ENCODE assay signal across 8 cellular contexts in genomic region chr12:110100315-110100970, GRCh38. TPM values are rescaled to one million over a fixed set of nuclear protein-coding genes. Genes with fewer than 3 reads are reported as not detected.
DNase-seq lines count a peak whose midpoint lies in the region; ATAC-seq and TF ChIP-seq lines count a peak whose summit lies in the region.

No MANE protein-coding gene starts in this region.

- TF ChIP-seq POLR2A in body of pancreas (IDR thresholded peaks at IDR 0.05), result no peak

- intact Hi-C loops in body of pancreas (cut with DNase I), result loop anchor here (2.0 kb wide), 1 partner anchor 330 kb away; no protein-coding TSS in a partner anchor

- no peaks in the 10 kb centered on the region for H3K27me3 ChIP-seq in body of pancreas

- DNase-seq in A172 (ENCODE audit: low spot score) (peak; percentile 46), NCI-H187 treated with DMSO at 0.1 percent for 48 hours (lab: John Stamatoyannopoulos, UW) (peak; percentile 36), T1000 (lab: John Stamatoyannopoulos, UW) (peak; percentile 50), body of pancreas (peak; percentile 67 to 77 (median 70)), iPS-NIHi7 (ENCODE audit: extremely low spot score) (peak; percentile 77)
- DNase-seq in stimulated activated CD4-positive, alpha-beta T cell treated with anti-CD3 and anti-CD28 coated beads, Interleukin-12 subunit alpha, Interleukin-12 subunit beta, amount 100 ng/mL, for 48 hours (ENCODE audit: low read depth in 2 of 3, low spot score in 1 of 3), result peak; percentile 32 to 67 (median 39)

- H3K9me3 ChIP-seq in body of pancreas, result no peaks in the 10 kb centered on the region

- ATAC-seq in GM18502 (IDR thresholded peaks at IDR 0.05; ENCODE audit: poor library complexity, unreplicated experiment) (peak; percentile 89), HG02885 (IDR thresholded peaks at IDR 0.05; ENCODE audit: poor library complexity, unreplicated experiment) (peak; percentile 86), body of pancreas (peak; percentile 74)

- no peaks in the 10 kb centered on the region for H3K36me3 ChIP-seq in body of pancreas (replicated peaks in 1 of 2; ENCODE audit: insufficient read depth in 1 of 2, low read depth in 2 of 2)

- peaks cover 7% of the 10 kb centered on the region for H3K4me1 ChIP-seq in body of pancreas

- TF ChIP-seq CTCF in body of pancreas (IDR thresholded peaks at IDR 0.05), result peak; percentile 73 to 92 (median 87)

- H3K27ac ChIP-seq in body of pancreas, result no peak overlapping the region

- H3K4me3 ChIP-seq in body of pancreas, result no peak overlapping the region

- 52 to 61% methylated on average over 8 of the region's 8 CpGs for WGBS in body of pancreas, 2 donors

RNA-seq across cellular contexts. Expression of gene IFT81, which starts 23.7 kb away (rescaled TPM):
- total RNA-seq in A172 (2014; rRNA removed; shearing (Covaris generic)), result 32.8 and 34.8 TPM in 2 replicates
- 1 to 10 TPM; 5.2 to 6.3 TPM for total RNA-seq in body of pancreas

RNA-seq across cellular contexts. Expression of gene C12orf76, which starts 52.1 kb away (rescaled TPM):
- total RNA-seq in A172 (2014; rRNA removed; shearing (Covaris generic)), result 12.9 and 18.3 TPM in 2 replicates
- 10 to 100 TPM in 1 of 2 donors, 1 to 10 TPM in 1; 2.0 to 15.3 TPM for total RNA-seq in body of pancreas
